In genomic region chr1:15179485-15179883, GRCh38 we compare ENCODE assay signal across 13 cellular contexts. TPM values are rescaled to one million over a fixed set of nuclear protein-coding genes. Genes with fewer than 3 reads are reported as not detected.
A peak's percentile ranks its signal among the peaks of the same experiment; 100 is the strongest.
DNase-seq lines count a peak whose midpoint lies in the region; ATAC-seq and TF ChIP-seq lines count a peak whose summit lies in the region.
"Had no signal": no experiment of that assay in that cellular context is flagged by ENCODE, and none has a peak within 500 bp of the region (broad histone marks: within the 10 kb centered on the region; RNA-seq: fewer than 3 reads in every experiment).

No MANE protein-coding gene starts in this region.

- 74% methylated on average over 7 of the region's 8 CpGs for WGBS in mammary epithelial cell (ENCODE audit: low coverage, missing lambda C conversion rate)
- WGBS in mesenchymal stem cell = 60% methylated on average over 6 of the region's 8 CpGs

- no peaks in the 10 kb centered on the region for H3K27me3 Mint-ChIP-seq in type B pancreatic cell

- peak overlapping the region; percentile 57 for H4K8ac ChIP-seq in mesenchymal stem cell (ENCODE audit: low read length)

- H3K23ac ChIP-seq in mesenchymal stem cell (ENCODE audit: low read length in 2 of 2) = no peak overlapping the region

- no TSS peak for BruUV-seq in PC-9 (replicated peaks; lab: Mats Ljungman, UMichigan)
- no TSS peak for BruUV-seq in mammary epithelial cell (replicated peaks; lab: Mats Ljungman, UMichigan)

- in situ Hi-C loops in mammary epithelial cell (cut with MboI; ENCODE audit: low sequenced_read_pairs in 2 of 2) = no loop called here

- H2AFZ ChIP-seq in PC-9 (no peak overlapping the region), mammary epithelial cell (ENCODE audit: low read depth, low read length) (no peak overlapping the region), mesenchymal stem cell (ENCODE audit: low read depth, low read length) (no peak overlapping the region)

- H3K4me1 Mint-ChIP-seq in type B pancreatic cell (ENCODE audit: unreplicated experiment) = peaks cover 38% of the 10 kb centered on the region
- H3K4me1 Mint-ChIP-seq: activated naive CD4-positive, alpha-beta T cell treated with anti-CD3 and anti-CD28 coated beads, Interleukin-2, amount 10 ng/mL, durations not matched to agents 7 days and 5 days had no signal

- H3K27ac Mint-ChIP-seq in type B pancreatic cell = peak overlapping the region; percentile 70
- H3K27ac Mint-ChIP-seq: activated naive CD4-positive, alpha-beta T cell treated with anti-CD3 and anti-CD28 coated beads, Interleukin-2, amount 10 ng/mL, durations not matched to agents 7 days and 5 days had no signal

- peak overlapping the region in 1 of 2 experiments; percentile 71 for H3K4ac ChIP-seq in mesenchymal stem cell (ENCODE audit: low read depth in 1 of 2, low read length in 2 of 2)

- H3F3A ChIP-seq in PC-9 (ENCODE audit: insufficient read depth, low read depth) = peaks cover 21% of the 10 kb centered on the region

- dilution Hi-C loops in mammary epithelial cell (cut with HindIII; ENCODE audit: low sequenced_read_pairs) = no loop called here

- no peaks in the 10 kb centered on the region for H3K27me3 ChIP-seq in PC-9 (ENCODE audit: insufficient read depth, low read depth)
- H3K27me3 ChIP-seq in mammary epithelial cell (ENCODE audit: insufficient read depth, low read length) = no peaks in the 10 kb centered on the region
- no peaks in the 10 kb centered on the region for H3K27me3 ChIP-seq in mesenchymal stem cell (ENCODE audit: control insufficient read depth in 1 of 2, insufficient read depth in 1 of 2, low read length in 2 of 2)

- CTCF ChIA-PET in PC-9 (lab: Charles Lee) (interaction anchor here (1.0 kb wide), 1 partner anchor 27 kb away, joined by 3 read pairs; no protein-coding TSS in a partner anchor), mammary epithelial cell (lab: Charles Lee; ENCODE audit: low non-redundant PET) (no interaction called here)

- H3K9ac ChIP-seq in mammary epithelial cell (ENCODE audit: insufficient read depth, low read length) = peak overlapping the region; percentile 16
- H3K9ac ChIP-seq in mesenchymal stem cell (ENCODE audit: low read length) = peak overlapping the region; percentile 44
- H3K9ac ChIP-seq: KMS-11 had no signal

- peak overlapping the region; percentile 47 for H3K4me3 Mint-ChIP-seq in type B pancreatic cell
- H3K4me3 Mint-ChIP-seq: activated naive CD4-positive, alpha-beta T cell treated with anti-CD3 and anti-CD28 coated beads, Interleukin-2, amount 10 ng/mL, durations not matched to agents 7 days and 5 days had no signal

- DNase-seq in PC-9 (no peak), mammary epithelial cell (no peak), mesenchymal stem cell (no peak), type B pancreatic cell (ENCODE audit: extremely low spot score, unreplicated experiment) (no peak), head of caudate nucleus (no peak), T-helper 2 cell (no peak)
- DNase-seq: activated naive CD4-positive, alpha-beta T cell treated with anti-CD3 and anti-CD28 coated beads, Interleukin-2, amount 10 ng/mL, durations not matched to agents 7 days and 5 days; NCI-H1436 treated with DMSO at 0.1 percent for 48 hours; OCI-M1; T-helper 1 cell had no signal

- H3K27ac ChIP-seq in PC-9 (peak overlapping the region; percentile 83), mammary epithelial cell (ENCODE audit: insufficient read depth, low read depth, low read length) (peak overlapping the region; percentile 75), mesenchymal stem cell (ENCODE audit: low read length, poor library complexity, severe bottlenecking) (peak overlapping the region; percentile 82)
- H3K27ac ChIP-seq: KMS-11 had no signal

- H3K9me3 Mint-ChIP-seq in type B pancreatic cell = no peaks in the 10 kb centered on the region

- no peak overlapping the region for H3K4me3 ChIP-seq in PC-9
- H3K4me3 ChIP-seq in mammary epithelial cell (replicated peaks in 1 of 3; ENCODE audit: insufficient read depth in 1 of 3, low read depth in 2 of 3, low read length in 3 of 3) = no peak overlapping the region
- H3K4me3 ChIP-seq in mesenchymal stem cell (ENCODE audit: insufficient read depth in 1 of 2, low read depth in 1 of 2, low read length in 2 of 2) = no peak overlapping the region

- H3K4me1 ChIP-seq in PC-9 (replicated peaks; ENCODE audit: insufficient read depth) (peaks cover 25% of the 10 kb centered on the region), mammary epithelial cell (ENCODE audit: insufficient read depth, low read length) (peaks cover 38% of the 10 kb centered on the region), mesenchymal stem cell (ENCODE audit: control insufficient read depth, insufficient read depth, low read depth, low read length) (peaks cover 30% of the 10 kb centered on the region)

- H2BK12ac ChIP-seq in mesenchymal stem cell (ENCODE audit: low read length in 2 of 2) = peak overlapping the region; percentile 61 to 76

- H3K9me2 ChIP-seq in PC-9 (ENCODE audit: insufficient read depth) = no peaks in the 10 kb centered on the region

- no peak overlapping the region for H2BK120ac ChIP-seq in mesenchymal stem cell (ENCODE audit: low read depth, low read length)

- no peaks in the 10 kb centered on the region for H3K36me3 ChIP-seq in PC-9 (ENCODE audit: low read depth)
- no peaks in the 10 kb centered on the region for H3K36me3 ChIP-seq in mammary epithelial cell (ENCODE audit: insufficient read depth, low read length)
- H3K36me3 ChIP-seq in mesenchymal stem cell (ENCODE audit: control insufficient read depth in 1 of 2, insufficient read depth in 2 of 2, low read depth in 1 of 2, low read length in 2 of 2) = peaks cover 0 to 3% of the 10 kb centered on the region in 2 experiments

- H2AK5ac ChIP-seq in mesenchymal stem cell (ENCODE audit: low read length, severe bottlenecking) = peak overlapping the region; percentile 37

- H3K9me3 ChIP-seq in PC-9 (ENCODE audit: insufficient read depth, low read depth) (no peaks in the 10 kb centered on the region), mammary epithelial cell (replicated peaks; ENCODE audit: insufficient read depth, low read length) (no peaks in the 10 kb centered on the region), mesenchymal stem cell (ENCODE audit: control insufficient read depth, low read length) (no peaks in the 10 kb centered on the region)

- H3K4me2 ChIP-seq in PC-9 (peak overlapping the region; percentile 60), mammary epithelial cell (ENCODE audit: insufficient read depth, low read depth, low read length) (peak overlapping the region; percentile 29), mesenchymal stem cell (ENCODE audit: low read length, poor library complexity, severe bottlenecking) (no peak overlapping the region)
- H3K4me2 ChIP-seq: KMS-11 had no signal

- POLR2A ChIA-PET in PC-9 (lab: Charles Lee; ENCODE audit: unreplicated experiment) = no interaction called here

- H3K18ac ChIP-seq in mesenchymal stem cell (ENCODE audit: low read depth in 1 of 2, low read length in 2 of 2) = peak overlapping the region; percentile 48 to 88

- intact Hi-C loops in PC-9 (cut with micrococcal nuclease; ENCODE audit: unreplicated experiment) = loop anchor here (2.0 kb wide), 2 partner anchors 21 to 25 kb away; no protein-coding TSS in a partner anchor
- intact Hi-C loops in mammary epithelial cell (cut with micrococcal nuclease) = loop anchor here (2.0 kb wide), 1 partner anchor 21 kb away; no protein-coding TSS in a partner anchor
- intact Hi-C loops in head of caudate nucleus (cut with DNase I) = no loop called here

- H2BK5ac ChIP-seq in mesenchymal stem cell (ENCODE audit: low read depth, low read length, poor library complexity, severe bottlenecking) = no peak overlapping the region

- no peak for ATAC-seq in GM18519 (IDR thresholded peaks at IDR 0.05; ENCODE audit: low FRiP score, unreplicated experiment)
- ATAC-seq: activated CD4-positive, CD25-positive, alpha-beta regulatory T cell treated with anti-CD3 and anti-CD28 coated beads, Interleukin-2, amount 50 U/mL, for 24 hours had no signal

- no peaks in the 10 kb centered on the region for H3K36me3 Mint-ChIP-seq in type B pancreatic cell
- H3K36me3 Mint-ChIP-seq: activated naive CD4-positive, alpha-beta T cell treated with anti-CD3 and anti-CD28 coated beads, Interleukin-2, amount 10 ng/mL, durations not matched to agents 7 days and 5 days had no signal

- TF ChIP-seq CTCF in PC-9 (conservative IDR thresholded peaks at IDR 0.05) (no peak), mammary epithelial cell (conservative IDR thresholded peaks at IDR 0.05 in 1 of 2, IDR thresholded peaks at IDR 0.05 in 1 of 2; ENCODE audit: extremely low read depth in 1 of 2, insufficient read depth in 1 of 2, low read depth in 1 of 2, low read length in 2 of 2) (no peak), type B pancreatic cell (conservative IDR thresholded peaks at IDR 0.05) (no peak)

- peak overlapping the region; percentile 35 for H4K91ac ChIP-seq in mesenchymal stem cell (ENCODE audit: low read length)

- H3K79me2 ChIP-seq in PC-9 (ENCODE audit: low read depth) (peaks cover 16% of the 10 kb centered on the region; the same call in 1 of the 2 replicates), mammary epithelial cell (ENCODE audit: insufficient read depth, low read length) (peaks cover 73% of the 10 kb centered on the region)

- no peaks in the 10 kb centered on the region for H4K20me1 ChIP-seq in PC-9 (ENCODE audit: insufficient read depth)
- no peaks in the 10 kb centered on the region for H4K20me1 ChIP-seq in mammary epithelial cell (ENCODE audit: insufficient read depth, low read length)

- no peak overlapping the region for H3K14ac ChIP-seq in mesenchymal stem cell (ENCODE audit: low read length in 2 of 2)

- H3K79me1 ChIP-seq in mesenchymal stem cell (replicated peaks; ENCODE audit: low read length, poor library complexity, severe bottlenecking) = peaks cover 24% of the 10 kb centered on the region

- no peak overlapping the region for H2BK15ac ChIP-seq in mesenchymal stem cell (ENCODE audit: low read depth, poor library complexity, severe bottlenecking)

RNA-seq across cellular contexts. Expression of gene TMEM51, which starts 25.9 kb away (rescaled TPM):
- total RNA-seq in PC-9 (2021) = 11.7 and 12.7 TPM in 2 replicates
- total RNA-seq in mammary epithelial cell = 10 to 100 TPM; 15.1 to 16.2 TPM
- polyA plus RNA-seq in mammary epithelial cell = 14.9 TPM
- 4.4 TPM for polyA minus RNA-seq in mammary epithelial cell
- 48.1 TPM for polyA plus RNA-seq in mesenchymal stem cell (2013, experiment 1 of 2)
- 46.7 TPM for polyA plus RNA-seq in mesenchymal stem cell (2013, experiment 2 of 2)
- 12.5 and 28.8 TPM in 2 replicates for total RNA-seq in type B pancreatic cell (ENCODE audit: low replicate concordance)
